In the genomic region with DNA sequence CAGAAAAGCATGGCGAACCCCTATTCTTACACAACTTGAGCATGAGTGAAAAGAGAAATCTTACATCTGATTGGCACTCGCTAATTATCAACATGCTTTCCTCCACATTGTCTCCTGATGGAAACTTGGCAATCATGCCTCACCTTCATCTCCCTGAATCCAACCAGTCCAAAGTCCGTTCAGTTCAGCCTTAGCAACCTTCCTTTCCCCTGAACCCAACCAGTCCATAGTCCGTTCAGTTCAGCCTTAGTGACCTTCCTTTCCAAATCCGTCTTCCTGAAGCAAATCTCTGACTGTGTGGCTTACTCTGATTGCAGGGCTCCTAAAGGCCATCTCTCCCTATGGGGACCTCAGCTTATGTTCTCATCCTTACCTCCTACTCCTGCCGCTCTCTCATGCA, we compare ENCODE assay signal across 18 cellular contexts.
DNase-seq lines count a peak whose midpoint lies in the region; FAIRE-seq and TF ChIP-seq lines count a peak whose summit lies in the region.
"Had no signal": no experiment of that assay in that cellular context is flagged by ENCODE, and none has a peak within 500 bp of the region (broad histone marks: within the 10 kb centered on the region; RNA-seq: fewer than 3 reads in every experiment).

No MANE protein-coding gene starts in this region.

- H2AFZ ChIP-seq in OCI-LY7 (ENCODE audit: low read length): no peak overlapping the region
- H2AFZ ChIP-seq: GM23248 had no signal

- CTCF ChIA-PET in OCI-LY7 (lab: Charles Lee; ENCODE audit: unreplicated experiment): interaction anchor here (0.9 kb wide), 1 partner anchor 27 kb away, joined by 3 read pairs; no protein-coding TSS in a partner anchor

- BruUV-seq in OCI-LY7 (replicated peaks; lab: Mats Ljungman, UMichigan): no TSS peak

- intact Hi-C loops in OCI-LY7 (cut with micrococcal nuclease; ENCODE audit: unreplicated experiment): loop anchor here (5.0 to 10.0 kb wide), 2 partner anchors 160 to 378 kb away; no protein-coding TSS in a partner anchor

- DNase-seq in OCI-LY7 (ENCODE audit: low spot score) (no peak), small intestine (peak; percentile 5), AG20443 (ENCODE audit: low spot score) (no peak), COLO668 (lab: John Stamatoyannopoulos, UW; ENCODE audit: unreplicated experiment) (no peak)
- DNase-seq: C1 segment of cervical spinal cord; Caco-2; CD4-positive, alpha-beta memory T cell; DMS153; DND-41; EL; GDM1; GM23248; H7; HCEC 1CT had no signal

- H3K9me2 ChIP-seq in OCI-LY7 (ENCODE audit: insufficient read depth, low read length): no peaks in the 10 kb centered on the region

- no peak for FAIRE-seq in small intestine (lab: Jason Lieb, UNC)
- FAIRE-seq: GM12878, H1 had no signal

- H3K27ac ChIP-seq in BLaER1: peak overlapping the region; percentile 94
- peak overlapping the region in 7 of 11 experiments; percentile 61 to 91 (median 79); a peak in 13 of 22 replicates for H3K27ac ChIP-seq in BLaER1 treated with 17β-estradiol and CSF1 and Interleukin-3, amounts not matched to agents 10 nM and 100 nM
- peak overlapping the region; percentile 95 for H3K27ac ChIP-seq in OCI-LY7 (ENCODE audit: low read depth, low read length, poor library complexity, severe bottlenecking)
- no peak overlapping the region for H3K27ac ChIP-seq in small intestine (ENCODE audit: low read depth in 1 of 2, low read length in 1 of 2)
- H3K27ac ChIP-seq: GM23248 had no signal

- H3K9ac ChIP-seq in BLaER1: peak overlapping the region; percentile 34
- peak overlapping the region in 1 of 11 experiments; percentile 59; a peak in 3 of 22 replicates for H3K9ac ChIP-seq in BLaER1 treated with 17β-estradiol and CSF1 and Interleukin-3, amounts not matched to agents 10 nM and 100 nM
- H3K9ac ChIP-seq: GM23248 had no signal

- H3K4me3 ChIP-seq in BLaER1 (no peak overlapping the region), OCI-LY7 (ENCODE audit: low read depth, low read length, poor library complexity, severe bottlenecking) (no peak overlapping the region), small intestine (ENCODE audit: low read depth in 1 of 2, low read length in 2 of 2) (no peak overlapping the region)
- no peak overlapping the region for H3K4me3 ChIP-seq in BLaER1 treated with 17β-estradiol and CSF1 and Interleukin-3, amounts not matched to agents 10 nM and 100 nM
- H3K4me3 ChIP-seq: GM12878, GM23248 had no signal

- H3K4me1 ChIP-seq in BLaER1 (peaks cover 94% of the 10 kb centered on the region), OCI-LY7 (ENCODE audit: insufficient read depth, low read length, poor library complexity, severe bottlenecking) (peaks cover 54% of the 10 kb centered on the region), small intestine (ENCODE audit: control insufficient read depth in 2 of 2, insufficient read depth in 1 of 2, low read depth in 1 of 2, low read length in 1 of 2) (no peaks in the 10 kb centered on the region)
- peaks cover 10 to 96% (median 74%) of the 10 kb centered on the region in 10 experiments; a peak in 19 of 20 replicates for H3K4me1 ChIP-seq in BLaER1 treated with 17β-estradiol and CSF1 and Interleukin-3, amounts not matched to agents 10 nM and 100 nM
- H3K4me1 ChIP-seq: Caco-2 had no signal

- H3K9me3 ChIP-seq in BLaER1: peaks cover 33% of the 10 kb centered on the region
- peaks cover 25 to 73% (median 52%) of the 10 kb centered on the region in 11 experiments for H3K9me3 ChIP-seq in BLaER1 treated with 17β-estradiol and CSF1 and Interleukin-3, amounts not matched to agents 10 nM and 100 nM (replicated peaks in 1 of 11)
- H3K9me3 ChIP-seq in OCI-LY7 (ENCODE audit: low read length): peaks cover 4% of the 10 kb centered on the region; the same call in 1 of the 2 replicates
- no peaks in the 10 kb centered on the region for H3K9me3 ChIP-seq in small intestine (ENCODE audit: control insufficient read depth, low read depth)
- H3K9me3 ChIP-seq: Caco-2 had no signal

- H3K79me2 ChIP-seq in OCI-LY7 (ENCODE audit: insufficient read depth, low read depth, low read length): no peaks in the 10 kb centered on the region

- 59 to 81% (median 66%) methylated on average over 6 of the region's 6 CpGs for WGBS in small intestine, 3 donors

- H4K20me1 ChIP-seq in BLaER1 (no peaks in the 10 kb centered on the region), OCI-LY7 (ENCODE audit: insufficient read depth, low read length) (no peaks in the 10 kb centered on the region)
- no peaks in the 10 kb centered on the region for H4K20me1 ChIP-seq in BLaER1 treated with 17β-estradiol and CSF1 and Interleukin-3, amounts not matched to agents 10 nM and 100 nM

- no peak for TF ChIP-seq CTCF in OCI-LY7 (conservative IDR thresholded peaks at IDR 0.05; ENCODE audit: low read length)

- H3K4me2 ChIP-seq in BLaER1 (peak overlapping the region; percentile 47), OCI-LY7 (ENCODE audit: low read length) (peak overlapping the region; percentile 53)
- peak overlapping the region in 8 of 11 experiments; percentile 38 to 79 (median 66); a peak in 14 of 22 replicates for H3K4me2 ChIP-seq in BLaER1 treated with 17β-estradiol and CSF1 and Interleukin-3, amounts not matched to agents 10 nM and 100 nM

- H3K36me3 ChIP-seq in BLaER1: peaks cover 22% of the 10 kb centered on the region
- peaks cover 0 to 48% (median 2%) of the 10 kb centered on the region in 11 experiments; a peak in 13 of 22 replicates for H3K36me3 ChIP-seq in BLaER1 treated with 17β-estradiol and CSF1 and Interleukin-3, amounts not matched to agents 10 nM and 100 nM
- peaks cover 2% of the 10 kb centered on the region; the same call in 1 of the 2 replicates for H3K36me3 ChIP-seq in OCI-LY7 (ENCODE audit: insufficient read depth, low read length)
- H3K36me3 ChIP-seq in small intestine (ENCODE audit: control insufficient read depth in 2 of 2, insufficient read depth in 2 of 2, low read length in 2 of 2): no peaks in the 10 kb centered on the region

- POLR2A ChIA-PET in OCI-LY7 (lab: Charles Lee): interaction anchor here (0.8 to 1.8 kb wide), 4 partner anchors 9 to 112 kb away, joined by 3 to 5 read pairs (median 4); no protein-coding TSS in a partner anchor

- H3K27me3 ChIP-seq in BLaER1 (no peaks in the 10 kb centered on the region), small intestine (ENCODE audit: control insufficient read depth in 2 of 2, insufficient read depth in 2 of 2, low read length in 2 of 2) (no peaks in the 10 kb centered on the region)
- H3K27me3 ChIP-seq in BLaER1 treated with 17β-estradiol and CSF1 and Interleukin-3, amounts not matched to agents 10 nM and 100 nM: no peaks in the 10 kb centered on the region

Comparison
In these comparisons a context has a peak if more than half of its experiments do, and no peak if none do; other contexts are left out.
1. H3K27ac ChIP-seq: peak in BLaER1 (single experiment), BLaER1 treated with 17β-estradiol and CSF1 and Interleukin-3, amounts not matched to agents 10 nM and 100 nM (7 of 11) and OCI-LY7 (single experiment); none in small intestine (0 of 2).
2. Peak in every context shown above with its lines, with median percentiles within 50 percentile points of each other: H3K4me2 ChIP-seq.